In genomic region chr7:28180031-28180363, GRCh38 we compare ENCODE assay signal across 1 cellular context.
TF ChIP-seq lines count a peak whose summit lies in the region.

No MANE protein-coding gene starts in this region.

TF ChIP-seq in GM23338, 12 proteins besides CTCF, POLR2A, EP300 and RAD21 (continued from another document):
- no peak for TF ChIP-seq ETS1 (IDR thresholded peaks at IDR 0.05)
- TF ChIP-seq EZH2 (IDR thresholded peaks at IDR 0.05; ENCODE audit: low read depth, unreplicated experiment), result no peak
- no peak for TF ChIP-seq POLR2AphosphoS5 (IDR thresholded peaks at IDR 0.05; ENCODE audit: low read depth)
- TF ChIP-seq JUNB (IDR thresholded peaks at IDR 0.05; ENCODE audit: unreplicated experiment), result no peak
- TF ChIP-seq ZNF462 (CRISPR knock-in tag; IDR thresholded peaks at IDR 0.05), result no peak
- no peak for TF ChIP-seq ZNF114 (CRISPR knock-in tag; IDR thresholded peaks at IDR 0.05)
- no peak for TF ChIP-seq CREB1 (CRISPR knock-in tag; IDR thresholded peaks at IDR 0.05; ENCODE audit: low read depth)
- TF ChIP-seq ZNF331 (CRISPR knock-in tag; IDR thresholded peaks at IDR 0.05; ENCODE audit: low read depth), result no peak
- TF ChIP-seq EZH2phosphoT487 (IDR thresholded peaks at IDR 0.05; ENCODE audit: unreplicated experiment), result no peak
- TF ChIP-seq NANOG (IDR thresholded peaks at IDR 0.05; ENCODE audit: borderline replicate concordance), result no peak
- no peak for TF ChIP-seq STAT1 (IDR thresholded peaks at IDR 0.05; ENCODE audit: unreplicated experiment)
TF ChIP-seq in GM23338: peak in this region for 0.
